ENCODE assay signal across 1 cellular context in the genomic region with DNA sequence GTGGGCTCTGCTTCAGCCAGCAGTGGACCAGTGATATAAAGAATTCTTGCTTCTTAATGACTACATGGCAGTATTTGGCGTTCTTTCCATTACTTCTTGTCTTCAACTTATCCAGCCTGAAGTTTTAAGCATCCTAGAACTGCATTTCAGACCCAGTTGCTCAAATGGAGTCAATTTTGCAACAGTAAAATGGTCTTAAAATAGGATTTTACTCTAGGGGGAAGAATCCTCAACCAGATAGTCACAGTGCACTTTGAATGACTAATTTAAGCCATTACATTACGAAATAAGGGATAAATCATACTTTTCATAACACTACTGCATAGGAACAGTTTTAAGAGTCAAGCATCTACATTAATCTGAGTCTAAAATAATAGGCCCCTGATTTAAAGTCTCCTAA.
TF ChIP-seq lines count a peak whose summit lies in the region.

No MANE protein-coding gene starts in this region.

TF ChIP-seq in SK-N-SH treated with all-trans-retinoic acid at 6 μM for 48 hours, 23 proteins besides CTCF, POLR2A, EP300 and RAD21 (continued from another document):
- TF ChIP-seq, protein P1, sequence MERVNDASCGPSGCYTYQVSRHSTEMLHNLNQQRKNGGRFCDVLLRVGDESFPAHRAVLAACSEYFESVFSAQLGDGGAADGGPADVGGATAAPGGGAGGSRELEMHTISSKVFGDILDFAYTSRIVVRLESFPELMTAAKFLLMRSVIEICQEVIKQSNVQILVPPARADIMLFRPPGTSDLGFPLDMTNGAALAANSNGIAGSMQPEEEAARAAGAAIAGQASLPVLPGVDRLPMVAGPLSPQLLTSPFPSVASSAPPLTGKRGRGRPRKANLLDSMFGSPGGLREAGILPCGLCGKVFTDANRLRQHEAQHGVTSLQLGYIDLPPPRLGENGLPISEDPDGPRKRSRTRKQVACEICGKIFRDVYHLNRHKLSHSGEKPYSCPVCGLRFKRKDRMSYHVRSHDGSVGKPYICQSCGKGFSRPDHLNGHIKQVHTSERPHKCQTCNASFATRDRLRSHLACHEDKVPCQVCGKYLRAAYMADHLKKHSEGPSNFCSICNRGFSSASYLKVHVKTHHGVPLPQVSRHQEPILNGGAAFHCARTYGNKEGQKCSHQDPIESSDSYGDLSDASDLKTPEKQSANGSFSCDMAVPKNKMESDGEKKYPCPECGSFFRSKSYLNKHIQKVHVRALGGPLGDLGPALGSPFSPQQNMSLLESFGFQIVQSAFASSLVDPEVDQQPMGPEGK (CRISPR knock-in tag; IDR thresholded peaks at IDR 0.05; ENCODE audit: borderline replicate concordance): no peak
- TF ChIP-seq ZNF70 (CRISPR knock-in tag; IDR thresholded peaks at IDR 0.05): no peak
